In genomic region chr19:7358102-7358597, GRCh38 we compare ENCODE assay signal across 17 cellular contexts. TPM values are rescaled to one million over a fixed set of nuclear protein-coding genes. Genes with fewer than 3 reads are reported as not detected.
DNase-seq lines count a peak whose midpoint lies in the region; ATAC-seq and TF ChIP-seq lines count a peak whose summit lies in the region.
"Had no signal": no experiment of that assay in that cellular context is flagged by ENCODE, and none has a peak within 500 bp of the region (broad histone marks: within the 10 kb centered on the region; RNA-seq: fewer than 3 reads in every experiment).

No MANE protein-coding gene starts in this region.

- H3K27me3 Mint-ChIP-seq in activated naive CD8-positive, alpha-beta T cell treated with anti-CD3 and anti-CD28 coated beads, Interleukin-2, amount 10 ng/mL, durations not matched to agents 7 days and 5 days = no peaks in the 10 kb centered on the region
- H3K27me3 Mint-ChIP-seq in activated naive CD8-positive, alpha-beta T cell treated with anti-CD3 and anti-CD28 coated beads for 36 hours = no peaks in the 10 kb centered on the region
- H3K27me3 Mint-ChIP-seq in IgD-negative memory B cell (no peaks in the 10 kb centered on the region), glutamatergic neuron (ENCODE audit: unreplicated experiment) (peaks cover 10% of the 10 kb centered on the region)
- no peaks in the 10 kb centered on the region for H3K27me3 Mint-ChIP-seq in stimulated activated naive B cell treated with anti-CD40 and anti-IgM and Interleukin-4, amounts not matched to agents 10 μg/mL and 1 μg/mL and 100 μg/mL, for 72 hours

- no peak overlapping the region for H3K27ac ChIP-seq in MM.1S (ENCODE audit: low read length)
- H3K27ac ChIP-seq: GM23248 had no signal

- POLR2A ChIA-PET in activated naive CD8-positive, alpha-beta T cell treated with anti-CD3 and anti-CD28 coated beads, Interleukin-2, amount 10 ng/mL, durations not matched to agents 7 days and 5 days (lab: Charles Lee) = no interaction called here

- no peak overlapping the region for H2AFZ ChIP-seq in MM.1S (ENCODE audit: low read length)
- H2AFZ ChIP-seq: GM23248 had no signal

- peaks cover 21% of the 10 kb centered on the region for H3K36me3 Mint-ChIP-seq in activated naive CD8-positive, alpha-beta T cell treated with anti-CD3 and anti-CD28 coated beads, Interleukin-2, amount 10 ng/mL, durations not matched to agents 7 days and 5 days
- peaks cover 25% of the 10 kb centered on the region for H3K36me3 Mint-ChIP-seq in activated naive CD8-positive, alpha-beta T cell treated with anti-CD3 and anti-CD28 coated beads for 36 hours
- H3K36me3 Mint-ChIP-seq in IgD-negative memory B cell (peaks cover 20% of the 10 kb centered on the region), glutamatergic neuron (ENCODE audit: unreplicated experiment) (no peaks in the 10 kb centered on the region)
- peaks cover 12 to 23% of the 10 kb centered on the region in 2 donors for H3K36me3 Mint-ChIP-seq in stimulated activated naive B cell treated with anti-CD40 and anti-IgM and Interleukin-4, amounts not matched to agents 10 μg/mL and 1 μg/mL and 100 μg/mL, for 72 hours

- no peaks in the 10 kb centered on the region for H4K20me1 ChIP-seq in MM.1S (ENCODE audit: insufficient read depth, low read length)

- no peaks in the 10 kb centered on the region for H3K36me3 ChIP-seq in MM.1S (replicated peaks; ENCODE audit: insufficient read depth, low read length)

- no peak for DNase-seq in activated naive CD8-positive, alpha-beta T cell treated with anti-CD3 and anti-CD28 coated beads, Interleukin-2, amount 10 ng/mL, durations not matched to agents 7 days and 5 days
- no peak for DNase-seq in activated naive CD8-positive, alpha-beta T cell treated with anti-CD3 and anti-CD28 coated beads for 36 hours
- no peak for DNase-seq in glutamatergic neuron
- DNase-seq in stimulated activated naive B cell treated with anti-CD40 and anti-IgM and Interleukin-4, amounts not matched to agents 10 μg/mL and 1 μg/mL and 100 μg/mL, for 72 hours = no peak
- no peak for DNase-seq in cardiac septum (ENCODE audit: low spot score)
- DNase-seq in HUDEP-2 (lab: John Stamatoyannopoulos, UW; ENCODE audit: unreplicated experiment in 76 of 76) = no peak
- no peak for DNase-seq in MM.1S
- DNase-seq: C1 segment of cervical spinal cord, EL, GM23248, NCI-H1105 treated with DMSO at 0.1 percent for 48 hours, NCI-H187 treated with DMSO at 0.1 percent for 48 hours, NCI-H526 treated with DMSO at 0.1 percent for 48 hours, SHP77, SK-N-SH had no signal

- TF ChIP-seq CTCF in glutamatergic neuron (IDR thresholded peaks at IDR 0.05; ENCODE audit: partially characterized antibody, unreplicated experiment) (no peak), MM.1S (IDR thresholded peaks at IDR 0.05; ENCODE audit: low read length) (no peak)

- intact Hi-C loops in cardiac septum (cut with DNase I) = loop anchor here (10.0 kb wide), 1 partner anchor 447 kb away; no protein-coding TSS in a partner anchor

- peaks cover 3% of the 10 kb centered on the region for H3K9me3 Mint-ChIP-seq in activated naive CD8-positive, alpha-beta T cell treated with anti-CD3 and anti-CD28 coated beads, Interleukin-2, amount 10 ng/mL, durations not matched to agents 7 days and 5 days
- no peaks in the 10 kb centered on the region for H3K9me3 Mint-ChIP-seq in activated naive CD8-positive, alpha-beta T cell treated with anti-CD3 and anti-CD28 coated beads for 36 hours
- H3K9me3 Mint-ChIP-seq in IgD-negative memory B cell (peaks cover 0 to 2% (median 0%) of the 10 kb centered on the region in 3 donors), glutamatergic neuron (ENCODE audit: unreplicated experiment) (peaks cover 2% of the 10 kb centered on the region)
- peaks cover 4 to 8% of the 10 kb centered on the region in 2 donors for H3K9me3 Mint-ChIP-seq in stimulated activated naive B cell treated with anti-CD40 and anti-IgM and Interleukin-4, amounts not matched to agents 10 μg/mL and 1 μg/mL and 100 μg/mL, for 72 hours

- peaks cover 21% of the 10 kb centered on the region for H3K4me1 Mint-ChIP-seq in activated naive CD8-positive, alpha-beta T cell treated with anti-CD3 and anti-CD28 coated beads, Interleukin-2, amount 10 ng/mL, durations not matched to agents 7 days and 5 days
- H3K4me1 Mint-ChIP-seq in activated naive CD8-positive, alpha-beta T cell treated with anti-CD3 and anti-CD28 coated beads for 36 hours = peaks cover 44% of the 10 kb centered on the region
- H3K4me1 Mint-ChIP-seq in IgD-negative memory B cell = peaks cover 29 to 55% (median 53%) of the 10 kb centered on the region in 3 donors
- H3K4me1 Mint-ChIP-seq in glutamatergic neuron (ENCODE audit: low read depth, unreplicated experiment) = no peaks in the 10 kb centered on the region
- peaks cover 38 to 72% of the 10 kb centered on the region in 2 donors for H3K4me1 Mint-ChIP-seq in stimulated activated naive B cell treated with anti-CD40 and anti-IgM and Interleukin-4, amounts not matched to agents 10 μg/mL and 1 μg/mL and 100 μg/mL, for 72 hours

- H3K27me3 ChIP-seq in MM.1S (replicated peaks; ENCODE audit: insufficient read depth, low read length) = peaks cover 36% of the 10 kb centered on the region

- H3K4me2 ChIP-seq in MM.1S (ENCODE audit: low read depth, low read length) = no peak overlapping the region
- H3K4me2 ChIP-seq: SK-N-SH had no signal

- no peak overlapping the region for H3K4me3 ChIP-seq in MM.1S (ENCODE audit: low read length)
- H3K4me3 ChIP-seq: GM23248 had no signal

- H3K9me2 ChIP-seq in MM.1S (replicated peaks; ENCODE audit: insufficient read depth, low read length) = no peaks in the 10 kb centered on the region
- H3K9me2 ChIP-seq: SK-N-SH had no signal

- H3K4me1 ChIP-seq in MM.1S (ENCODE audit: low read length) = peaks cover 7% of the 10 kb centered on the region; the same call in 1 of the 2 replicates

- H3K79me2 ChIP-seq in MM.1S (ENCODE audit: low read length) = no peaks in the 10 kb centered on the region

- peak overlapping the region; percentile 10 for H3K4me3 Mint-ChIP-seq in activated naive CD8-positive, alpha-beta T cell treated with anti-CD3 and anti-CD28 coated beads, Interleukin-2, amount 10 ng/mL, durations not matched to agents 7 days and 5 days
- H3K4me3 Mint-ChIP-seq in activated naive CD8-positive, alpha-beta T cell treated with anti-CD3 and anti-CD28 coated beads for 36 hours = no peak overlapping the region
- H3K4me3 Mint-ChIP-seq in IgD-negative memory B cell (peak overlapping the region in 3 of 4 donors; percentile 10 to 82 (median 16)), glutamatergic neuron (ENCODE audit: unreplicated experiment) (peak overlapping the region; percentile 26)
- no peak overlapping the region for H3K4me3 Mint-ChIP-seq in stimulated activated naive B cell treated with anti-CD40 and anti-IgM and Interleukin-4, amounts not matched to agents 10 μg/mL and 1 μg/mL and 100 μg/mL, for 72 hours

- no peak for ATAC-seq in activated naive CD8-positive, alpha-beta T cell treated with anti-CD3 and anti-CD28 coated beads, Interleukin-2, amount 10 ng/mL, durations not matched to agents 7 days and 5 days (ENCODE audit: low read depth)
- ATAC-seq in stimulated activated naive B cell treated with anti-CD40 and anti-IgM and Interleukin-4, amounts not matched to agents 10 μg/mL and 1 μg/mL and 100 μg/mL, for 72 hours (replicated peaks) = no peak
- ATAC-seq: HCT116 had no signal

- H3K9ac ChIP-seq in MM.1S (ENCODE audit: low read length) = no peak overlapping the region
- H3K9ac ChIP-seq: GM23248, SK-N-SH had no signal

- no peaks in the 10 kb centered on the region for H3K9me3 ChIP-seq in MM.1S (replicated peaks; ENCODE audit: insufficient read depth, low read length)
- H3K9me3 ChIP-seq: SK-N-SH had no signal

- peak overlapping the region; percentile 35 for H3K27ac Mint-ChIP-seq in activated naive CD8-positive, alpha-beta T cell treated with anti-CD3 and anti-CD28 coated beads, Interleukin-2, amount 10 ng/mL, durations not matched to agents 7 days and 5 days
- H3K27ac Mint-ChIP-seq in activated naive CD8-positive, alpha-beta T cell treated with anti-CD3 and anti-CD28 coated beads for 36 hours = no peak overlapping the region
- H3K27ac Mint-ChIP-seq in IgD-negative memory B cell (peak overlapping the region in 2 of 3 donors; percentile 37 to 86), glutamatergic neuron (ENCODE audit: unreplicated experiment) (no peak overlapping the region)
- H3K27ac Mint-ChIP-seq in stimulated activated naive B cell treated with anti-CD40 and anti-IgM and Interleukin-4, amounts not matched to agents 10 μg/mL and 1 μg/mL and 100 μg/mL, for 72 hours = peak overlapping the region; percentile 33

- H3F3A ChIP-seq in MM.1S (ENCODE audit: insufficient read depth, low read length) = no peaks in the 10 kb centered on the region

RNA-seq across cellular contexts. Expression of gene ARHGEF18, which starts 9.4 kb away (rescaled TPM):
- total RNA-seq in activated naive CD8-positive, alpha-beta T cell treated with anti-CD3 and anti-CD28 coated beads, Interleukin-2, amount 10 ng/mL, durations not matched to agents 7 days and 5 days = 10 to 100 TPM; 48.9 to 51.3 TPM
- 10 to 100 TPM; 26.3 to 30.8 TPM for total RNA-seq in activated naive CD8-positive, alpha-beta T cell treated with anti-CD3 and anti-CD28 coated beads for 36 hours
- polyA plus RNA-seq in IgD-negative memory B cell = 12.6 TPM
- 44.1 TPM for total RNA-seq in glutamatergic neuron (ENCODE audit: unreplicated experiment)
- 12.5 TPM for total RNA-seq in cardiac septum

Comparison
In these comparisons a context has a peak if more than half of its experiments do, and no peak if none do; other contexts are left out.
1. H3K27ac Mint-ChIP-seq: peak in activated naive CD8-positive, alpha-beta T cell treated with anti-CD3 and anti-CD28 coated beads, Interleukin-2, amount 10 ng/mL, durations not matched to agents 7 days and 5 days (single experiment), IgD-negative memory B cell (2 of 3) and stimulated activated naive B cell treated with anti-CD40 and anti-IgM and Interleukin-4, amounts not matched to agents 10 μg/mL and 1 μg/mL and 100 μg/mL, for 72 hours (single experiment); none in activated naive CD8-positive, alpha-beta T cell treated with anti-CD3 and anti-CD28 coated beads for 36 hours (single experiment) and glutamatergic neuron (single experiment).
2. H3K4me3 Mint-ChIP-seq: peak in activated naive CD8-positive, alpha-beta T cell treated with anti-CD3 and anti-CD28 coated beads, Interleukin-2, amount 10 ng/mL, durations not matched to agents 7 days and 5 days (single experiment), IgD-negative memory B cell (3 of 4) and glutamatergic neuron (single experiment); none in activated naive CD8-positive, alpha-beta T cell treated with anti-CD3 and anti-CD28 coated beads for 36 hours (single experiment) and stimulated activated naive B cell treated with anti-CD40 and anti-IgM and Interleukin-4, amounts not matched to agents 10 μg/mL and 1 μg/mL and 100 μg/mL, for 72 hours (0 of 2).